19 cellular contexts compared by ENCODE assay signal in genomic region chr14:21016791-21017190, GRCh38. TPM values are rescaled to one million over a fixed set of nuclear protein-coding genes. Genes with fewer than 3 reads are reported as not detected.
"Had no signal": no experiment of that assay in that cellular context is flagged by ENCODE, and none has a peak within 500 bp of the region (broad histone marks: within the 10 kb centered on the region; RNA-seq: fewer than 3 reads in every experiment).

No MANE protein-coding gene starts in this region.

- H3K9me3 ChIP-seq: SK-N-SH had no signal

- H3K4me2 ChIP-seq: SK-N-SH had no signal

- H3K9ac ChIP-seq: SK-N-SH had no signal

- DNase-seq: KBM-7, NCI-H1092, NCI-H1105 treated with DMSO at 0.1 percent for 48 hours, NCI-H1436, NCI-H187 treated with DMSO at 0.1 percent for 48 hours, NCI-H2171 treated with DMSO at 0.1 percent for 48 hours, NCI-H345, NCI-H524, NCI-H526 treated with DMSO at 0.1 percent for 48 hours, NCI-H748 treated with DMSO at 0.1 percent for 48 hours, RPMI8226, SHP77, SK-N-SH, SW 1271 had no signal

- H3K9me2 ChIP-seq: SK-N-SH had no signal

RNA-seq across cellular contexts. Expression of gene TPPP2, which starts 13.2 kb away (rescaled TPM):
- total RNA-seq: HT-29, LHCN-M2, MCF 10A, NCI-H460, SK-MEL-5 had no signal
- polyA plus RNA-seq: SK-N-SH had no signal

RNA-seq across cellular contexts. Expression of gene SLC39A2, which starts 17.7 kb away (rescaled TPM):
- total RNA-seq: HT-29, LHCN-M2, MCF 10A, NCI-H460, SK-MEL-5 had no signal
- polyA plus RNA-seq: SK-N-SH had no signal

RNA-seq across cellular contexts. Expression of gene RNASE13, which starts 17.8 kb away (rescaled TPM):
- total RNA-seq: HT-29, LHCN-M2, MCF 10A, NCI-H460, SK-MEL-5 had no signal
- polyA plus RNA-seq: SK-N-SH had no signal

RNA-seq across cellular contexts. Expression of gene RNASE7, which starts 25.4 kb away (rescaled TPM):
- total RNA-seq: HT-29, LHCN-M2, NCI-H460, SK-MEL-5 had no signal
- polyA plus RNA-seq: SK-N-SH had no signal
